Comparison of ENCODE assay signal across 39 cellular contexts in genomic region chr6:150316936-150317335, GRCh38. TPM values are rescaled to one million over a fixed set of nuclear protein-coding genes. Genes with fewer than 3 reads are reported as not detected.
"Had no signal": no experiment of that assay in that cellular context is flagged by ENCODE, and none has a peak within 500 bp of the region (broad histone marks: within the 10 kb centered on the region; RNA-seq: fewer than 3 reads in every experiment).

No MANE protein-coding gene starts in this region.

- FAIRE-seq: bronchial epithelial cell, TTC549 had no signal

- H3K27ac ChIP-seq: ascending aorta, body of pancreas, brain microvascular endothelial cell, cardiac muscle cell, VCaP had no signal

- H3K27me3 ChIP-seq: ascending aorta, body of pancreas, cardiac muscle cell had no signal

- H3K27me3 Mint-ChIP-seq: central memory CD8-positive, alpha-beta T cell had no signal

- H3K36me3 ChIP-seq: ascending aorta, brain microvascular endothelial cell, cardiac muscle cell had no signal

- H3K4me3 ChIP-seq: ascending aorta, body of pancreas, cardiac muscle cell had no signal

- H3K9me3 Mint-ChIP-seq: activated B cell treated with CpG ODN at 0.5 μM for 24 hours; activated CD4-positive, alpha-beta memory T cell treated with anti-CD3 and anti-CD28 coated beads, Interleukin-2, amount 10 ng/mL, durations not matched to agents 7 days and 5 days; activated CD4-positive, alpha-beta T cell treated with anti-CD3 and anti-CD28 coated beads, Interleukin-2, amount 10 ng/mL, durations not matched to agents 24 days and 14 days; activated naive CD4-positive, alpha-beta T cell treated with anti-CD3 and anti-CD28 coated beads, Interleukin-2, amount 10 ng/mL, durations not matched to agents 7 days and 5 days; activated naive CD4-positive, alpha-beta T cell treated with anti-CD3 and anti-CD28 coated beads, Interleukin-2, amount 50 U/mL, for 24 hours; activated naive CD8-positive, alpha-beta T cell treated with anti-CD3 and anti-CD28 coated beads, Interleukin-2, amount 10 ng/mL, durations not matched to agents 7 days and 5 days; activated naive CD8-positive, alpha-beta T cell treated with anti-CD3 and anti-CD28 coated beads, Interleukin-2, amount 50 U/mL, for 24 hours; activated T-cell treated with anti-CD3 and anti-CD28 coated beads, Interleukin-2, amount 50 U/mL, for 24 hours; activated T-helper 2 cell treated with anti-CD3 and anti-CD28 coated beads, Interferon-gamma antibody, Interleukin-2, Interleukin-4, amounts not matched to agents 10 μg/mL and 5 μg/mL and 100 μg/mL, durations not matched to agents 14 hours and 24 hours and 36 hours; central memory CD8-positive, alpha-beta T cell; T-helper 1 cell treated with Interleukin-12 subunit alpha and Interleukin-12 subunit beta and Interleukin-4 antibody, amounts not matched to agents 30 μg/mL and 1 μg/mL, for 36 hours; T-helper 2 cell treated with Interferon-gamma antibody and Interleukin-4, amounts not matched to agents 5 μg/mL and 100 μg/mL, for 36 hours had no signal

- H3K4me3 Mint-ChIP-seq: activated B cell treated with CpG ODN at 0.5 μM for 24 hours; activated CD4-positive, alpha-beta memory T cell treated with anti-CD3 and anti-CD28 coated beads, Interleukin-2, amount 10 ng/mL, durations not matched to agents 7 days and 5 days; activated CD4-positive, alpha-beta T cell treated with anti-CD3 and anti-CD28 coated beads, Interleukin-2, amount 10 ng/mL, durations not matched to agents 24 days and 14 days; activated CD8-positive, alpha-beta memory T cell treated with anti-CD3 and anti-CD28 coated beads, Interleukin-2, amount 10 ng/mL, durations not matched to agents 7 days and 5 days; activated CD8-positive, alpha-beta T cell treated with anti-CD3 and anti-CD28 coated beads, Interleukin-2, amount 10 ng/mL, durations not matched to agents 7 days and 5 days; activated naive CD4-positive, alpha-beta T cell treated with anti-CD3 and anti-CD28 coated beads, Interleukin-2, amount 10 ng/mL, durations not matched to agents 7 days and 5 days; activated naive CD4-positive, alpha-beta T cell treated with anti-CD3 and anti-CD28 coated beads, Interleukin-2, amount 50 U/mL, for 24 hours; activated naive CD8-positive, alpha-beta T cell; activated naive CD8-positive, alpha-beta T cell treated with anti-CD3 and anti-CD28 coated beads, Interleukin-2, amount 10 ng/mL, durations not matched to agents 7 days and 5 days; activated naive CD8-positive, alpha-beta T cell treated with anti-CD3 and anti-CD28 coated beads, Interleukin-2, amount 50 U/mL, for 24 hours; activated T-cell treated with anti-CD3 and anti-CD28 coated beads, Interleukin-2, amount 50 U/mL, for 24 hours; central memory CD8-positive, alpha-beta T cell; T-helper 1 cell treated with Interleukin-12 subunit alpha and Interleukin-12 subunit beta and Interleukin-4 antibody, amounts not matched to agents 30 μg/mL and 1 μg/mL, for 36 hours; T-helper 2 cell treated with Interferon-gamma antibody and Interleukin-4, amounts not matched to agents 5 μg/mL and 100 μg/mL, for 36 hours had no signal

- H3K9me3 ChIP-seq: ascending aorta, body of pancreas had no signal

- H3K36me3 Mint-ChIP-seq: activated CD8-positive, alpha-beta memory T cell treated with anti-CD3 and anti-CD28 coated beads, Interleukin-2, amount 10 ng/mL, durations not matched to agents 7 days and 5 days; activated naive CD4-positive, alpha-beta T cell treated with anti-CD3 and anti-CD28 coated beads, Interleukin-2, amount 10 ng/mL, durations not matched to agents 7 days and 5 days; activated naive CD4-positive, alpha-beta T cell treated with anti-CD3 and anti-CD28 coated beads, Interleukin-2, amount 50 U/mL, for 24 hours; activated naive CD8-positive, alpha-beta T cell; activated naive CD8-positive, alpha-beta T cell treated with anti-CD3 and anti-CD28 coated beads, Interleukin-2, amount 10 ng/mL, durations not matched to agents 7 days and 5 days had no signal

- H3K4me1 Mint-ChIP-seq: activated B cell treated with CpG ODN at 0.5 μM for 24 hours; activated CD4-positive, alpha-beta memory T cell treated with anti-CD3 and anti-CD28 coated beads, Interleukin-2, amount 10 ng/mL, durations not matched to agents 7 days and 5 days; activated CD4-positive, alpha-beta T cell treated with anti-CD3 and anti-CD28 coated beads, Interleukin-2, amount 10 ng/mL, durations not matched to agents 24 days and 14 days; activated naive CD4-positive, alpha-beta T cell treated with anti-CD3 and anti-CD28 coated beads, Interleukin-2, amount 10 ng/mL, durations not matched to agents 7 days and 5 days; activated naive CD4-positive, alpha-beta T cell treated with anti-CD3 and anti-CD28 coated beads, Interleukin-2, amount 50 U/mL, for 24 hours; activated naive CD8-positive, alpha-beta T cell treated with anti-CD3 and anti-CD28 coated beads, Interleukin-2, amount 10 ng/mL, durations not matched to agents 7 days and 5 days; activated naive CD8-positive, alpha-beta T cell treated with anti-CD3 and anti-CD28 coated beads, Interleukin-2, amount 50 U/mL, for 24 hours had no signal

- H3K4me1 ChIP-seq: body of pancreas had no signal

- DNase-seq: activated B cell treated with CpG ODN at 0.5 μM for 24 hours; activated CD4-positive, alpha-beta memory T cell treated with anti-CD3 and anti-CD28 coated beads, Interleukin-2, amount 10 ng/mL, durations not matched to agents 7 days and 5 days; activated CD4-positive, alpha-beta T cell treated with anti-CD3 and anti-CD28 coated beads for 4 hours; activated CD4-positive, alpha-beta T cell treated with anti-CD3 and anti-CD28 coated beads, Interleukin-2, amount 10 ng/mL, durations not matched to agents 24 days and 14 days; activated CD4-positive, alpha-beta T cell treated with anti-CD3 and anti-CD28 coated beads, Interleukin-2, amount 50 U/mL, for 1 hour; activated CD4-positive, alpha-beta T cell treated with anti-CD3 and anti-CD28 coated beads, Interleukin-2, amount 50 U/mL, for 4 hours; activated CD4-positive, CD25-positive, alpha-beta regulatory T cell treated with anti-CD3 and anti-CD28 coated beads, Interleukin-2, amount 50 U/mL, for 72 hours; activated CD8-positive, alpha-beta memory T cell treated with anti-CD3 and anti-CD28 coated beads for 24 hours; activated CD8-positive, alpha-beta memory T cell treated with anti-CD3 and anti-CD28 coated beads, Interleukin-2, amount 10 ng/mL, durations not matched to agents 7 days and 5 days; activated CD8-positive, alpha-beta memory T cell treated with anti-CD3 and anti-CD28 coated beads, Interleukin-2, amount 50 U/mL, for 48 hours; activated CD8-positive, alpha-beta T cell treated with anti-CD3 and anti-CD28 coated beads, Interleukin-2, amount 10 ng/mL, durations not matched to agents 7 days and 5 days; activated effector memory CD4-positive, alpha-beta T cell treated with Interleukin-2 at 50 U/mL for 16 hours; activated gamma-delta T cell; activated naive CD4-positive, alpha-beta T cell treated with anti-CD3 and anti-CD28 coated beads, Interleukin-2, amount 10 ng/mL, durations not matched to agents 7 days and 5 days; activated naive CD4-positive, alpha-beta T cell treated with Interleukin-2 at 50 U/mL for 16 hours; activated naive CD8-positive, alpha-beta T cell treated with anti-CD3 and anti-CD28 coated beads, Interleukin-2, amount 10 ng/mL, durations not matched to agents 7 days and 5 days; activated naive CD8-positive, alpha-beta T cell treated with anti-CD3 and anti-CD28 coated beads, Interleukin-2, amount 50 U/mL, for 24 hours; activated T-cell treated with anti-CD3 and anti-CD28 coated beads, Interleukin-2, amount 50 U/mL, for 24 hours; activated T-cell treated with anti-CD3 and anti-CD28 coated beads, Interleukin-2, amount 50 U/mL, for 48 hours; amygdala; anterior cingulate cortex; body of pancreas; brain microvascular endothelial cell; cerebellar nuclear complex; T-helper 1 cell; T-helper 2 cell; T-helper 9 cell had no signal

- H3K27ac Mint-ChIP-seq: activated B cell treated with CpG ODN at 0.5 μM for 24 hours; activated CD4-positive, alpha-beta memory T cell treated with anti-CD3 and anti-CD28 coated beads, Interleukin-2, amount 10 ng/mL, durations not matched to agents 7 days and 5 days; activated CD4-positive, alpha-beta T cell treated with anti-CD3 and anti-CD28 coated beads, Interleukin-2, amount 10 ng/mL, durations not matched to agents 24 days and 14 days; activated CD8-positive, alpha-beta memory T cell treated with anti-CD3 and anti-CD28 coated beads, Interleukin-2, amount 10 ng/mL, durations not matched to agents 7 days and 5 days; activated CD8-positive, alpha-beta T cell treated with anti-CD3 and anti-CD28 coated beads, Interleukin-2, amount 10 ng/mL, durations not matched to agents 7 days and 5 days; activated naive CD4-positive, alpha-beta T cell treated with anti-CD3 and anti-CD28 coated beads, Interleukin-2, amount 10 ng/mL, durations not matched to agents 7 days and 5 days; activated naive CD4-positive, alpha-beta T cell treated with anti-CD3 and anti-CD28 coated beads, Interleukin-2, amount 50 U/mL, for 24 hours; activated naive CD8-positive, alpha-beta T cell; activated naive CD8-positive, alpha-beta T cell treated with anti-CD3 and anti-CD28 coated beads, Interleukin-2, amount 10 ng/mL, durations not matched to agents 7 days and 5 days; activated naive CD8-positive, alpha-beta T cell treated with anti-CD3 and anti-CD28 coated beads, Interleukin-2, amount 50 U/mL, for 24 hours; activated T-cell treated with anti-CD3 and anti-CD28 coated beads, Interleukin-2, amount 50 U/mL, for 24 hours; activated T-helper 2 cell treated with anti-CD3 and anti-CD28 coated beads, Interferon-gamma antibody, Interleukin-2, Interleukin-4, amounts not matched to agents 10 μg/mL and 5 μg/mL and 100 μg/mL, durations not matched to agents 14 hours and 24 hours and 36 hours; T-helper 1 cell treated with Interleukin-12 subunit alpha and Interleukin-12 subunit beta and Interleukin-4 antibody, amounts not matched to agents 30 μg/mL and 1 μg/mL, for 36 hours; T-helper 2 cell treated with Interferon-gamma antibody and Interleukin-4, amounts not matched to agents 5 μg/mL and 100 μg/mL, for 36 hours had no signal

RNA-seq across cellular contexts. Expression of gene IYD, which starts 51.9 kb away (rescaled TPM):
- total RNA-seq: activated B cell treated with CpG ODN at 0.5 μM for 24 hours; activated CD4-positive, alpha-beta memory T cell treated with anti-CD3 and anti-CD28 coated beads, Interleukin-2, amount 10 ng/mL, durations not matched to agents 7 days and 5 days; activated CD4-positive, alpha-beta T cell treated with anti-CD3 and anti-CD28 coated beads, Interleukin-2, amount 10 ng/mL, durations not matched to agents 24 days and 14 days; activated CD8-positive, alpha-beta memory T cell treated with anti-CD3 and anti-CD28 coated beads, Interleukin-2, amount 10 ng/mL, durations not matched to agents 7 days and 5 days; activated CD8-positive, alpha-beta T cell treated with anti-CD3 and anti-CD28 coated beads, Interleukin-2, amount 10 ng/mL, durations not matched to agents 7 days and 5 days; activated naive CD8-positive, alpha-beta T cell treated with anti-CD3 and anti-CD28 coated beads, Interleukin-2, amount 10 ng/mL, durations not matched to agents 7 days and 5 days; activated T-helper 2 cell treated with anti-CD3 and anti-CD28 coated beads, Interferon-gamma antibody, Interleukin-2, Interleukin-4, amounts not matched to agents 10 μg/mL and 5 μg/mL and 100 μg/mL, durations not matched to agents 14 hours and 24 hours and 36 hours; bronchial epithelial cell; cardiac muscle cell; chondrocyte had no signal
